Comparison of ENCODE assay signal across 8 cellular contexts in genomic region chr19:48812094-48812929, GRCh38. TPM values are rescaled to one million over a fixed set of nuclear protein-coding genes. Genes with fewer than 3 reads are reported as not detected.
A peak's percentile ranks its signal among the peaks of the same experiment; 100 is the strongest.
DNase-seq lines count a peak whose midpoint lies in the region; ATAC-seq and TF ChIP-seq lines count a peak whose summit lies in the region.

No MANE protein-coding gene starts in this region.

- H3K9ac ChIP-seq in iPS-20b (ENCODE audit: low read depth, low read length): peak overlapping the region; percentile 72; the same call in 1 of the 2 replicates
- H3K9ac ChIP-seq in skeletal muscle satellite cell (ENCODE audit: low read depth, low read length): no peak overlapping the region

- TF ChIP-seq CTCF in breast epithelium (IDR thresholded peaks at IDR 0.05): no peak

- H3K27ac ChIP-seq in breast epithelium: peak overlapping the region; percentile 82 to 84
- peak overlapping the region; percentile 78 for H3K27ac ChIP-seq in iPS-20b (ENCODE audit: low read length)

- H3K27me3 ChIP-seq in breast epithelium: no peaks in the 10 kb centered on the region
- peaks cover 15% of the 10 kb centered on the region for H3K27me3 ChIP-seq in iPS-20b (ENCODE audit: insufficient read depth, low read length)
- H3K27me3 ChIP-seq in skeletal muscle satellite cell (ENCODE audit: control insufficient read depth, insufficient read depth, low read length): no peaks in the 10 kb centered on the region

- H3K4me1 ChIP-seq in breast epithelium (no peaks in the 10 kb centered on the region), iPS-20b (ENCODE audit: insufficient read depth, low read length) (peaks cover 14% of the 10 kb centered on the region; the same call in 1 of the 2 replicates), skeletal muscle satellite cell (ENCODE audit: control insufficient read depth, insufficient read depth, low read length) (peaks cover 13% of the 10 kb centered on the region)

- H3K4me3 ChIP-seq in breast epithelium (peak overlapping the region; percentile 60 to 89 (median 69)), iPS-20b (ENCODE audit: low read length) (peak overlapping the region; percentile 62), skeletal muscle satellite cell (ENCODE audit: low read length) (peak overlapping the region; percentile 61)

- H3K36me3 ChIP-seq in breast epithelium: no peaks in the 10 kb centered on the region
- no peaks in the 10 kb centered on the region for H3K36me3 ChIP-seq in iPS-20b (ENCODE audit: insufficient read depth, low read depth, low read length)
- no peaks in the 10 kb centered on the region for H3K36me3 ChIP-seq in skeletal muscle satellite cell (ENCODE audit: insufficient read depth, low read length)

- intact Hi-C loops in breast epithelium (cut with DNase I; ENCODE audit: low total_unique reads): no loop called here

- DNase-seq in CD1c-positive myeloid dendritic cell (ENCODE audit: extremely low spot score) (peak; percentile 57), NCI-H1417 treated with DMSO at 0.1 percent for 48 hours (lab: John Stamatoyannopoulos, UW) (peak; percentile 64), UCSD-AML1 (lab: John Stamatoyannopoulos, UW; ENCODE audit: unreplicated experiment) (peak; percentile 80), breast epithelium (ENCODE audit: low spot score in 2 of 2) (peak; percentile 79 to 85)

- H3K4me2 ChIP-seq in skeletal muscle satellite cell (ENCODE audit: low read length): peak overlapping the region; percentile 90

- peak; percentile 41 for ATAC-seq in GM21529 (IDR thresholded peaks at IDR 0.05; ENCODE audit: unreplicated experiment)
- ATAC-seq in HG02938 (IDR thresholded peaks at IDR 0.05; ENCODE audit: unreplicated experiment): no peak

- TF ChIP-seq POLR2A in breast epithelium (IDR thresholded peaks at IDR 0.05): peak; percentile 26

- H3K9me3 ChIP-seq in breast epithelium (no peaks in the 10 kb centered on the region), iPS-20b (ENCODE audit: insufficient read depth, low read depth, low read length) (no peaks in the 10 kb centered on the region), skeletal muscle satellite cell (replicated peaks; ENCODE audit: low read length) (no peaks in the 10 kb centered on the region)

RNA-seq across cellular contexts. Expression of gene BCAT2, which starts 1.5 kb away (rescaled TPM):
- 10 to 100 TPM; 26.9 to 49.0 (median 28.8) TPM for total RNA-seq in breast epithelium
- 41.3 and 48.7 TPM in 2 replicates for total RNA-seq in skeletal muscle satellite cell (2012; rRNA removed)

RNA-seq across cellular contexts. Expression of gene HSD17B14, which starts 24.0 kb away (rescaled TPM):
- total RNA-seq in breast epithelium: 10 to 100 TPM; 13.1 to 18.6 (median 14.6) TPM
- 1.1 and 1.5 TPM in 2 replicates for total RNA-seq in skeletal muscle satellite cell (2012; rRNA removed)

RNA-seq across cellular contexts. Expression of gene PLEKHA4, which starts 56.1 kb away (rescaled TPM):
- 10 to 100 TPM in 2 of 3 donors, 1 to 10 TPM in 1; 6.4 to 25.6 (median 22.4) TPM for total RNA-seq in breast epithelium
- 12.9 and 16.0 TPM in 2 replicates for total RNA-seq in skeletal muscle satellite cell (2012; rRNA removed)

RNA-seq across cellular contexts. Expression of gene FGF21, which starts 57.0 kb away (rescaled TPM):
- not detected for total RNA-seq in breast epithelium
- total RNA-seq in skeletal muscle satellite cell (2012; rRNA removed): not detected in 2 replicates

RNA-seq across cellular contexts. Expression of gene FUT1, which starts 59.9 kb away (rescaled TPM):
- 1 to 10 TPM in 2 of 3 donors, under 1 TPM in 1; 0.48 to 6.2 (median 3.1) TPM for total RNA-seq in breast epithelium
- total RNA-seq in skeletal muscle satellite cell (2012; rRNA removed): under 0.01 and 0.25 TPM in 2 replicates
